ENCODE assay signal across 29 cellular contexts in genomic region chr1:184412472-184412871, GRCh38.
"Had no signal": no experiment of that assay in that cellular context is flagged by ENCODE, and none has a peak within 500 bp of the region (broad histone marks: within the 10 kb centered on the region; RNA-seq: fewer than 3 reads in every experiment).

No MANE protein-coding gene starts in this region.

- H3K27ac ChIP-seq: stomach, suprapubic skin, testis, thoracic aorta, thyroid gland, tibial artery, tibial nerve, transverse colon, upper lobe of left lung, upper lobe of right lung, uterus, vagina had no signal

- H3K27ac Mint-ChIP-seq: stimulated activated effector memory CD8-positive, alpha-beta T cell treated with anti-CD3 and anti-CD28 coated beads, Interleukin-12 subunit alpha, Interleukin-12 subunit beta, amount 100 ng/mL, for 72 hours; stimulated activated memory B cell treated with anti-CD40 and anti-IgM and Interleukin-4, amounts not matched to agents 10 μg/mL and 1 μg/mL and 100 μg/mL, for 72 hours; stimulated activated naive B cell treated with anti-CD40 and anti-IgM and Interleukin-4, amounts not matched to agents 10 μg/mL and 1 μg/mL and 100 μg/mL, for 72 hours; stimulated activated naive CD8-positive, alpha-beta T cell treated with anti-CD3 and anti-CD28 coated beads, Interleukin-15, amount 100 ng/mL, for 72 hours; stimulated activated naive CD8-positive, alpha-beta T cell treated with anti-CD3 and anti-CD28 coated beads, Interleukin-15, Interleukin-2, amounts not matched to agents 100 ng/mL and 50 ng/mL, for 24 hours; type B pancreatic cell had no signal

- H3K9me3 ChIP-seq: stomach, suprapubic skin, testis, thoracic aorta, thyroid gland, tibial artery, tibial nerve, transverse colon, upper lobe of left lung, upper lobe of right lung, uterus, vagina had no signal

- FAIRE-seq: urothelium cell line had no signal

- ATAC-seq: stimulated activated effector memory CD8-positive, alpha-beta T cell treated with anti-CD3 and anti-CD28 coated beads, Interleukin-12 subunit alpha, Interleukin-12 subunit beta, amount 100 ng/mL, for 72 hours; stimulated activated memory B cell treated with anti-CD40 and anti-IgM and Interleukin-4, amounts not matched to agents 10 μg/mL and 1 μg/mL and 100 μg/mL, for 72 hours; stimulated activated naive B cell treated with anti-CD40 and anti-IgM and Interleukin-4, amounts not matched to agents 10 μg/mL and 1 μg/mL and 100 μg/mL, for 72 hours; stimulated activated naive CD8-positive, alpha-beta T cell treated with anti-CD3 and anti-CD28 coated beads, Interleukin-15, amount 100 ng/mL, for 72 hours; stimulated activated naive CD8-positive, alpha-beta T cell treated with anti-CD3 and anti-CD28 coated beads, Interleukin-15, Interleukin-2, amounts not matched to agents 100 U/mL and 50 U/mL, for 24 hours; upper lobe of right lung had no signal

- H3K27me3 ChIP-seq: stomach, suprapubic skin, testis, thyroid gland, tibial artery, tibial nerve, transverse colon, upper lobe of left lung, upper lobe of right lung, uterus, vagina had no signal

- H3K27me3 Mint-ChIP-seq: stimulated activated naive B cell treated with anti-CD40 and anti-IgM and Interleukin-4, amounts not matched to agents 10 μg/mL and 1 μg/mL and 100 μg/mL, for 72 hours; stimulated activated naive CD8-positive, alpha-beta T cell treated with anti-CD3 and anti-CD28 coated beads, Interleukin-15, amount 100 ng/mL, for 72 hours; type B pancreatic cell had no signal

- H3K9me3 Mint-ChIP-seq: stimulated activated effector memory CD8-positive, alpha-beta T cell treated with anti-CD3 and anti-CD28 coated beads, Interleukin-12 subunit alpha, Interleukin-12 subunit beta, amount 100 ng/mL, for 72 hours; stimulated activated memory B cell treated with anti-CD40 and anti-IgM and Interleukin-4, amounts not matched to agents 10 μg/mL and 1 μg/mL and 100 μg/mL, for 72 hours; stimulated activated naive B cell treated with anti-CD40 and anti-IgM and Interleukin-4, amounts not matched to agents 10 μg/mL and 1 μg/mL and 100 μg/mL, for 72 hours; stimulated activated naive CD8-positive, alpha-beta T cell treated with anti-CD3 and anti-CD28 coated beads, Interleukin-15, amount 100 ng/mL, for 72 hours; stimulated activated naive CD8-positive, alpha-beta T cell treated with anti-CD3 and anti-CD28 coated beads, Interleukin-15, Interleukin-2, amounts not matched to agents 100 ng/mL and 50 ng/mL, for 24 hours had no signal

- DNase-seq: stimulated activated CD4-positive, alpha-beta T cell treated with anti-CD3 and anti-CD28 coated beads, Interleukin-2, amount 100 ng/mL, for 48 hours; stimulated activated CD4-positive, alpha-beta T cell treated with anti-CD3 and anti-CD28 coated beads, Interleukin-4, amount 100 ng/mL, for 1 hour; stimulated activated CD4-positive, alpha-beta T cell treated with anti-CD3 and anti-CD28 coated beads, Interleukin-4, amount 100 ng/mL, for 24 hours; stimulated activated CD4-positive, alpha-beta T cell treated with anti-CD3 and anti-CD28 coated beads, Interleukin-4, amount 100 ng/mL, for 4 hours; stimulated activated CD8-positive, alpha-beta memory T cell treated with anti-CD3 and anti-CD28 coated beads, Interleukin-4, amount 100 ng/mL, for 48 hours; stimulated activated naive B cell treated with anti-CD40 and anti-IgM and Interleukin-4, amounts not matched to agents 10 μg/mL and 1 μg/mL and 100 μg/mL, for 72 hours; stimulated activated naive CD4-positive, alpha-beta T cell; stimulated activated naive CD4-positive, alpha-beta T cell treated with Interleukin-2 at 50 U/mL for 16 hours; stimulated activated naive CD8-positive, alpha-beta T cell treated with anti-CD3 and anti-CD28 coated beads, Interleukin-15, amount 100 ng/mL, for 72 hours; stimulated activated naive CD8-positive, alpha-beta T cell treated with anti-CD3 and anti-CD28 coated beads, Interleukin-15, Interleukin-2, amounts not matched to agents 100 U/mL and 50 U/mL, for 24 hours; stomach; substantia nigra; testis; thyroid gland; tibial artery; transverse colon; trophoblast cell; upper lobe of left lung; upper lobe of right lung; uterus had no signal

- H3K36me3 ChIP-seq: stomach, suprapubic skin, thoracic aorta, thyroid gland, tibial nerve, transverse colon, upper lobe of right lung, uterus, vagina had no signal

- H3K4me3 Mint-ChIP-seq: stimulated activated effector memory CD8-positive, alpha-beta T cell treated with anti-CD3 and anti-CD28 coated beads, Interleukin-12 subunit alpha, Interleukin-12 subunit beta, amount 100 ng/mL, for 72 hours; stimulated activated memory B cell treated with anti-CD40 and anti-IgM and Interleukin-4, amounts not matched to agents 10 μg/mL and 1 μg/mL and 100 μg/mL, for 72 hours; stimulated activated naive B cell treated with anti-CD40 and anti-IgM and Interleukin-4, amounts not matched to agents 10 μg/mL and 1 μg/mL and 100 μg/mL, for 72 hours; stimulated activated naive CD8-positive, alpha-beta T cell treated with anti-CD3 and anti-CD28 coated beads, Interleukin-15, amount 100 ng/mL, for 72 hours; stimulated activated naive CD8-positive, alpha-beta T cell treated with anti-CD3 and anti-CD28 coated beads, Interleukin-15, Interleukin-2, amounts not matched to agents 100 ng/mL and 50 ng/mL, for 24 hours; type B pancreatic cell had no signal

- H3K4me1 ChIP-seq: testis, uterus had no signal

- H3K4me1 Mint-ChIP-seq: stimulated activated memory B cell treated with anti-CD40 and anti-IgM and Interleukin-4, amounts not matched to agents 10 μg/mL and 1 μg/mL and 100 μg/mL, for 72 hours; stimulated activated naive CD8-positive, alpha-beta T cell treated with anti-CD3 and anti-CD28 coated beads, Interleukin-15, amount 100 ng/mL, for 72 hours had no signal

- H3K4me3 ChIP-seq: stomach, suprapubic skin, testis, thoracic aorta, thyroid gland, tibial artery, tibial nerve, transverse colon, upper lobe of left lung, upper lobe of right lung, uterus, vagina had no signal

- H3K36me3 Mint-ChIP-seq: stimulated activated effector memory CD8-positive, alpha-beta T cell treated with anti-CD3 and anti-CD28 coated beads, Interleukin-12 subunit alpha, Interleukin-12 subunit beta, amount 100 ng/mL, for 72 hours; stimulated activated memory B cell treated with anti-CD40 and anti-IgM and Interleukin-4, amounts not matched to agents 10 μg/mL and 1 μg/mL and 100 μg/mL, for 72 hours; stimulated activated naive B cell treated with anti-CD40 and anti-IgM and Interleukin-4, amounts not matched to agents 10 μg/mL and 1 μg/mL and 100 μg/mL, for 72 hours had no signal
